ENCODE assay signal across 8 cellular contexts in genomic region chr14:52315355-52315718, GRCh38. TPM values are rescaled to one million over a fixed set of nuclear protein-coding genes. Genes with fewer than 3 reads are reported as not detected.
DNase-seq lines count a peak whose midpoint lies in the region; ATAC-seq and TF ChIP-seq lines count a peak whose summit lies in the region.

No MANE protein-coding gene starts in this region.

- ATAC-seq in HG02678 (IDR thresholded peaks at IDR 0.05; ENCODE audit: unreplicated experiment) (peak; percentile 4), HG03196 (IDR thresholded peaks at IDR 0.05; ENCODE audit: unreplicated experiment) (no peak)
- peak; percentile 6 for ATAC-seq in activated CD8-positive, alpha-beta T cell treated with anti-CD3 and anti-CD28 coated beads for 36 hours

- H3K9me3 Mint-ChIP-seq in activated CD8-positive, alpha-beta T cell treated with anti-CD3 and anti-CD28 coated beads for 36 hours: no peaks in the 10 kb centered on the region

- H3K4me1 Mint-ChIP-seq in activated CD8-positive, alpha-beta T cell treated with anti-CD3 and anti-CD28 coated beads for 36 hours (ENCODE audit: low read depth): peaks cover 60% of the 10 kb centered on the region

- DNase-seq in activated CD8-positive, alpha-beta T cell treated with anti-CD3 and anti-CD28 coated beads for 36 hours: peak; percentile 34
- DNase-seq in iPS DF 6.9 (ENCODE audit: low read depth, low spot score) (no peak), NCI-H2081 treated with DMSO at 0.1 percent for 48 hours (lab: John Stamatoyannopoulos, UW) (no peak), hypothalamus (lab: John Stamatoyannopoulos, UW) (no peak), putamen (ENCODE audit: low spot score) (no peak)
- peak; percentile 42 for DNase-seq in stimulated activated naive CD4-positive, alpha-beta T cell treated with Interleukin-2 at 50 U/mL for 16 hours (lab: John Stamatoyannopoulos, UW)

- TF ChIP-seq CTCF in activated CD8-positive, alpha-beta T cell treated with anti-CD3 and anti-CD28 coated beads for 36 hours (IDR thresholded peaks at IDR 0.05): no peak

- peaks cover 1% of the 10 kb centered on the region; the same call in 1 of the 2 replicates for H3K4me1 ChIP-seq in iPS DF 6.9 (ENCODE audit: control insufficient read depth, insufficient read depth, low read length)

- H3K27ac ChIP-seq in iPS DF 6.9 (ENCODE audit: low read length): no peak overlapping the region

- peaks cover 39% of the 10 kb centered on the region for H3K36me3 Mint-ChIP-seq in activated CD8-positive, alpha-beta T cell treated with anti-CD3 and anti-CD28 coated beads for 36 hours (ENCODE audit: low read depth)

- peak overlapping the region; percentile 44; the same call in 1 of the 2 replicates for H3K4me3 ChIP-seq in iPS DF 6.9 (ENCODE audit: low read length)

- POLR2A ChIA-PET in activated CD8-positive, alpha-beta T cell treated with anti-CD3 and anti-CD28 coated beads for 36 hours (lab: Charles Lee): interaction anchor here (1.0 to 1.2 kb wide), 2 partner anchors 10 to 14 kb away, joined by 3 read pairs; no protein-coding TSS in a partner anchor

- intact Hi-C loops in activated CD8-positive, alpha-beta T cell treated with anti-CD3 and anti-CD28 coated beads for 36 hours (cut with micrococcal nuclease): loop anchor here (5.0 kb wide), 1 partner anchor 37 kb away; no protein-coding TSS in a partner anchor

- H3K9me3 ChIP-seq in iPS DF 6.9 (ENCODE audit: control insufficient read depth, insufficient read depth, low read length): no peaks in the 10 kb centered on the region

- peak overlapping the region; percentile 90 for H3K4me3 Mint-ChIP-seq in activated CD8-positive, alpha-beta T cell treated with anti-CD3 and anti-CD28 coated beads for 36 hours

- H3K27ac Mint-ChIP-seq in activated CD8-positive, alpha-beta T cell treated with anti-CD3 and anti-CD28 coated beads for 36 hours: peak overlapping the region; percentile 89

- CTCF ChIA-PET in activated CD8-positive, alpha-beta T cell treated with anti-CD3 and anti-CD28 coated beads for 36 hours (lab: Charles Lee): interaction anchor here (1.8 to 2.0 kb wide), 2 partner anchors 12 to 15 kb away, joined by 6 to 7 read pairs; no protein-coding TSS in a partner anchor

- peaks cover 13% of the 10 kb centered on the region for H3K27me3 Mint-ChIP-seq in activated CD8-positive, alpha-beta T cell treated with anti-CD3 and anti-CD28 coated beads for 36 hours

- no CpG with 5 or more reads among the region's 11 CpGs for WGBS in iPS DF 6.9 (ENCODE audit: insufficient coverage, insufficient read length)

- peaks cover 36% of the 10 kb centered on the region for H3K27me3 ChIP-seq in iPS DF 6.9 (ENCODE audit: control insufficient read depth, insufficient read depth, low read length)

- no peaks in the 10 kb centered on the region for H3K36me3 ChIP-seq in iPS DF 6.9 (ENCODE audit: control insufficient read depth, insufficient read depth, low read length)

RNA-seq across cellular contexts. Expression of gene PTGER2, which starts 1.2 kb away (rescaled TPM):
- total RNA-seq in activated CD8-positive, alpha-beta T cell treated with anti-CD3 and anti-CD28 coated beads for 36 hours: 10 to 100 TPM; 19.5 to 19.9 TPM

RNA-seq across cellular contexts. Expression of gene PTGDR, which starts 47.8 kb away (rescaled TPM):
- under 1 TPM; 0.13 to 0.43 TPM for total RNA-seq in activated CD8-positive, alpha-beta T cell treated with anti-CD3 and anti-CD28 coated beads for 36 hours

Comparison
In these comparisons a context has a peak if more than half of its experiments do, and no peak if none do; other contexts are left out.
1. DNase-seq: peak in activated CD8-positive, alpha-beta T cell treated with anti-CD3 and anti-CD28 coated beads for 36 hours (single experiment) and stimulated activated naive CD4-positive, alpha-beta T cell treated with Interleukin-2 at 50 U/mL for 16 hours (single experiment); none in iPS DF 6.9 (single experiment), NCI-H2081 treated with DMSO at 0.1 percent for 48 hours (single experiment), hypothalamus (0 of 51) and putamen (single experiment).